ENCODE assay signal across 12 cellular contexts in the genomic region with DNA sequence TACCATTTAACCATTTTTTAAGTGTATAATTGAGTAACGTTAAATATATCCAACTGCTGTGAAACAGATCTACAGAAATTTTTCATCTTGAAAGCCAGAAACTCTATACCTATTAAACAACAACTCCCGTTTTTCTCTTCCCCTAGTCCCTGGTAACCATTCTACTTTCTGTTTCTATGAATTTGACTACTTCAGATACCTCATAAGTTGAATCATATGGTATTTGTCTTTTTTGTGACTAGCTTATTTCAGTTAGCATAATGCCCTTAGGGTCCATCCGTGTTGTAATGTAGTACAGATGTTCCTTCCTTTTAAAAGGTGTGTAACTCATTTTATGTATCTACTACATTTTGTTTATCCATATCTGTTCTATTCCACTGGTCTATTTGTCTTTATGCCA. TPM values are rescaled to one million over a fixed set of nuclear protein-coding genes. Genes with fewer than 3 reads are reported as not detected.
A peak's percentile ranks its signal among the peaks of the same experiment; 100 is the strongest.
DNase-seq lines count a peak whose midpoint lies in the region; ATAC-seq, FAIRE-seq and TF ChIP-seq lines count a peak whose summit lies in the region.
"Had no signal": no experiment of that assay in that cellular context is flagged by ENCODE, and none has a peak within 500 bp of the region (broad histone marks: within the 10 kb centered on the region; RNA-seq: fewer than 3 reads in every experiment).

No MANE protein-coding gene starts in this region.

- no peak overlapping the region for H3K4me3 ChIP-seq in bronchial epithelial cell (ENCODE audit: low read depth, low read length)
- no peak overlapping the region for H3K4me3 ChIP-seq in brain microvascular endothelial cell (ENCODE audit: low read depth, low read length)
- no peak overlapping the region for H3K4me3 ChIP-seq in psoas muscle
- no peak overlapping the region for H3K4me3 ChIP-seq in hepatocyte
- H3K4me3 ChIP-seq: Peyer's patch, vagina had no signal

- H3K4me2 ChIP-seq in hepatocyte, result no peak overlapping the region

- H3K27ac ChIP-seq in brain microvascular endothelial cell (no peak overlapping the region), psoas muscle (no peak overlapping the region), hepatocyte (no peak overlapping the region)
- H3K27ac ChIP-seq: Peyer's patch, vagina had no signal

- TF ChIP-seq CTCF in bronchial epithelial cell (IDR thresholded peaks at IDR 0.05; ENCODE audit: insufficient read depth, low read length, severe bottlenecking), result no peak
- TF ChIP-seq CTCF in brain microvascular endothelial cell (IDR thresholded peaks at IDR 0.05; ENCODE audit: low read depth, low read length, missing control alignments), result no peak
- TF ChIP-seq CTCF in psoas muscle (IDR thresholded peaks at IDR 0.05), result no peak
- no peak for TF ChIP-seq CTCF in hepatocyte (IDR thresholded peaks at IDR 0.05; ENCODE audit: poor library complexity)

- in situ Hi-C loops in brain microvascular endothelial cell (cut with HindIII; ENCODE audit: low pct_ligation_motif_present, low sequenced_read_pairs), result no loop called here

- no peak overlapping the region for H2AFZ ChIP-seq in hepatocyte

- peak; percentile 81 for ATAC-seq in GM21381 (IDR thresholded peaks at IDR 0.05; ENCODE audit: unreplicated experiment)
- ATAC-seq in HG03378 (IDR thresholded peaks at IDR 0.05; ENCODE audit: unreplicated experiment), result peak; percentile 65
- ATAC-seq in psoas muscle, result no peak

- TF ChIP-seq POLR2A in GM12891 (IDR thresholded peaks at IDR 0.05; ENCODE audit: low read depth, low read length), result no peak

- FAIRE-seq in GM12891 (lab: Jason Lieb, UNC) (peak; percentile 58), bronchial epithelial cell (lab: Jason Lieb, UNC) (no peak)

- intact Hi-C loops in psoas muscle (cut with DNase I), result no loop called here

- peaks cover 6% of the 10 kb centered on the region for H3K9me3 ChIP-seq in psoas muscle
- H3K9me3 ChIP-seq in hepatocyte (ENCODE audit: low read depth), result no peaks in the 10 kb centered on the region
- H3K9me3 ChIP-seq: Peyer's patch, vagina had no signal

- H4K20me1 ChIP-seq in hepatocyte (ENCODE audit: insufficient read depth, poor library complexity, severe bottlenecking), result peaks cover 51% of the 10 kb centered on the region

- DNase-seq in GM12891 (ENCODE audit: insufficient read length, low spot score), result no peak
- peak; percentile 47 for DNase-seq in bronchial epithelial cell (ENCODE audit: low read depth)
- DNase-seq in brain microvascular endothelial cell, result no peak
- DNase-seq in stimulated activated CD4-positive, alpha-beta T cell treated with anti-CD3 and anti-CD28 coated beads, Interleukin-4, amount 100 ng/mL, for 24 hours, result no peak
- no peak for DNase-seq in psoas muscle
- no peak for DNase-seq in hepatocyte (ENCODE audit: low spot score)
- DNase-seq: activated CD4-positive, alpha-beta T cell treated with anti-CD3 and anti-CD28 coated beads, Interleukin-2, amount 50 U/mL, for 1 hour; NCI-H1694; Peyer's patch had no signal

- 79 to 88% (median 79%) methylated on average over 3 of the region's 3 CpGs for WGBS in psoas muscle, 3 donors
- WGBS in hepatocyte (ENCODE audit: low lambda C conversion rate, missing lambda C conversion rate), result 69% methylated on average over 3 of the region's 3 CpGs

- H3K27me3 ChIP-seq in bronchial epithelial cell (ENCODE audit: control insufficient read depth, insufficient read depth, low read length) (no peaks in the 10 kb centered on the region), brain microvascular endothelial cell (replicated peaks) (no peaks in the 10 kb centered on the region), psoas muscle (ENCODE audit: insufficient read depth in 3 of 3, low read length in 2 of 3) (no peaks in the 10 kb centered on the region), hepatocyte (no peaks in the 10 kb centered on the region)
- H3K27me3 ChIP-seq: Peyer's patch, vagina had no signal

- peaks cover 96% of the 10 kb centered on the region for H3K79me2 ChIP-seq in hepatocyte

- H3K9me2 ChIP-seq in hepatocyte (replicated peaks; ENCODE audit: insufficient read depth), result no peaks in the 10 kb centered on the region

- H3K4me1 ChIP-seq in psoas muscle, result no peaks in the 10 kb centered on the region
- no peaks in the 10 kb centered on the region for H3K4me1 ChIP-seq in hepatocyte (ENCODE audit: insufficient read depth)
- H3K4me1 ChIP-seq: Peyer's patch had no signal

- H3K36me3 ChIP-seq in bronchial epithelial cell (ENCODE audit: control insufficient read depth, insufficient read depth, low read length) (no peaks in the 10 kb centered on the region), brain microvascular endothelial cell (replicated peaks) (no peaks in the 10 kb centered on the region), psoas muscle (ENCODE audit: insufficient read depth in 1 of 2, low read depth in 1 of 2) (no peaks in the 10 kb centered on the region), hepatocyte (replicated peaks; ENCODE audit: insufficient read depth, low read depth) (no peaks in the 10 kb centered on the region)
- H3K36me3 ChIP-seq: Peyer's patch, vagina had no signal

TF ChIP-seq in GM12891, 5 proteins besides CTCF, POLR2A, EP300 and RAD21:
- no peak for TF ChIP-seq POLR2AphosphoS5 (IDR thresholded peaks at IDR 0.05; ENCODE audit: low read depth, low read length)
- no peak for TF ChIP-seq TAF1 (IDR thresholded peaks at IDR 0.05; ENCODE audit: low read depth, low read length)
- TF ChIP-seq POU2F2 (IDR thresholded peaks at IDR 0.05; ENCODE audit: low read depth, low read length), result no peak
- TF ChIP-seq PAX5 (IDR thresholded peaks at IDR 0.05; ENCODE audit: insufficient read depth, low read length, severe bottlenecking), result no peak
- no peak for TF ChIP-seq SPI1 (IDR thresholded peaks at IDR 0.05; ENCODE audit: low read depth, low read length)

RNA-seq across cellular contexts. Expression of a gene that starts 48.7 kb away (rescaled TPM):
- polyA plus RNA-seq in GM12891 (2012; ENCODE audit: low read depth, missing spikeins), result 25.3 TPM
- total RNA-seq in bronchial epithelial cell (90.8 and 95.1 TPM in 2 replicates), psoas muscle (10 to 100 TPM; 33.0 to 46.7 (median 44.7) TPM), hepatocyte (61.9 and 70.9 TPM in 2 replicates)
- polyA plus RNA-seq in psoas muscle (10 to 100 TPM in 2 of 3 donors, 1 to 10 TPM in 1; 9.5 to 36.3 (median 17.3) TPM), hepatocyte (16.5 and 20.3 TPM in 2 replicates)

Comparison
In these comparisons a context has a peak if more than half of its experiments do, and no peak if none do; other contexts are left out.
1. ATAC-seq: peak in GM21381 (single experiment) and HG03378 (single experiment); none in psoas muscle (0 of 4).